Comparison of ENCODE assay signal across 8 cellular contexts in the genomic region with DNA sequence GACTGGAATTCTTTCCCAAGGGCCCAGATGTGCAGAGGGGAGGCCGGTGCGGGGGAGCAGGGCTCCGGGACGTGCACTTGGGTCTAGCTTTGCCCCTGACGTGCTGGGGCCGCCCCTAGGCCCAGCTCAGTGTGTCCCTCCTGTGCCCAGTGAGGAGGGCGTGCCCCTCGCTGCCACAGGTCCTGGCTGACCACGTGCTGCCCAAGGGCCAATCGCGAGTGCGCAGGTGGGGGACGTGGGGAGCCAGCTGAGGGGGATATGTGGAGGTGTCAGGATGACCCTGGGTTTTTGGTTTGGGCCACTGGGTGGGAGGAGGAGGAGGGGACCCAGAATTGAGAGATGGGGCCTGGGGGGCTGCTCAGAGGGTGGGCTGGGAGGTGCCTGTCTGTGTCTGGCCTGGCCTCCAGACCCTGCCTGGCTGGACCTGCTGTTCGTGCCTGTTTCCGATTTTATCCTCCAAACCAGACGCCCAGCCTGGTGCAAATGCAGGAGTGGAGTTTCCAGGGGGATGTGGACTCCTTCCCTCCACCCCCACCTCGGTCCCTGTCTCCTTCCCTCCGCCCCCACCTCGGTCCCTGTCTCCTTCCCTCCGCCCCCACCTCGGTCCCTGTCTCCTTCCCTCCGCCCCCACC. TPM values are rescaled to one million over a fixed set of nuclear protein-coding genes. Genes with fewer than 3 reads are reported as not detected.
DNase-seq lines count a peak whose midpoint lies in the region; ATAC-seq and TF ChIP-seq lines count a peak whose summit lies in the region.

No MANE protein-coding gene starts in this region.

- WGBS in prostate gland, result under 1% methylated on average over 22 of the region's 22 CpGs

- no peaks in the 10 kb centered on the region for H3K36me3 ChIP-seq in prostate gland

- H3K27ac ChIP-seq in prostate gland, result no peak overlapping the region

- H3K4me1 Mint-ChIP-seq in T-helper 2 cell treated with Interferon-gamma antibody and Interleukin-4, amounts not matched to agents 5 μg/mL and 100 μg/mL, for 36 hours (ENCODE audit: low read depth), result no peaks in the 10 kb centered on the region

- ATAC-seq in Right ventricle myocardium inferior, result peak; percentile 91

- H3K4me1 ChIP-seq in prostate gland (replicated peaks), result peaks cover 9% of the 10 kb centered on the region

- intact Hi-C loops in Right ventricle myocardium inferior (cut with DNase I), result no loop called here
- intact Hi-C loops in prostate gland (cut with DNase I), result no loop called here

- no peaks in the 10 kb centered on the region for H3K9me3 Mint-ChIP-seq in T-helper 2 cell treated with Interferon-gamma antibody and Interleukin-4, amounts not matched to agents 5 μg/mL and 100 μg/mL, for 36 hours

- TF ChIP-seq POLR2A in prostate gland (IDR thresholded peaks at IDR 0.05), result no peak

- no peaks in the 10 kb centered on the region for H3K27me3 Mint-ChIP-seq in T-helper 2 cell treated with Interferon-gamma antibody and Interleukin-4, amounts not matched to agents 5 μg/mL and 100 μg/mL, for 36 hours (ENCODE audit: low read depth)

- H3K36me3 Mint-ChIP-seq in T-helper 2 cell treated with Interferon-gamma antibody and Interleukin-4, amounts not matched to agents 5 μg/mL and 100 μg/mL, for 36 hours (ENCODE audit: low read depth), result no peaks in the 10 kb centered on the region

- H3K4me3 Mint-ChIP-seq in T-helper 2 cell treated with Interferon-gamma antibody and Interleukin-4, amounts not matched to agents 5 μg/mL and 100 μg/mL, for 36 hours, result no peak overlapping the region

- H3K9me3 ChIP-seq in prostate gland, result no peaks in the 10 kb centered on the region

- no peaks in the 10 kb centered on the region for H3K27me3 ChIP-seq in prostate gland (replicated peaks; ENCODE audit: insufficient read depth)

- DNase-seq in NCI-H146 (lab: John Stamatoyannopoulos, UW) (peak; percentile 40), NCI-H146 treated with DMSO at 0.1 percent for 48 hours (lab: John Stamatoyannopoulos, UW; ENCODE audit: unreplicated experiment) (no peak), M059J (ENCODE audit: low read depth) (peak; percentile 82), Right ventricle myocardium inferior (ENCODE audit: missing footprints) (peak; percentile 79), prostate gland (ENCODE audit: low spot score) (no peak)
- peak; percentile 66 for DNase-seq in activated CD8-positive, alpha-beta memory T cell treated with anti-CD3 and anti-CD28 coated beads, Interleukin-2, amount 50 U/mL, for 48 hours
- DNase-seq in central memory CD4-positive, alpha-beta T cell, result no peak
- no peak for DNase-seq in T-helper 2 cell treated with Interferon-gamma antibody and Interleukin-4, amounts not matched to agents 5 μg/mL and 100 μg/mL, for 36 hours (ENCODE audit: low spot score)

- H3K27ac Mint-ChIP-seq in T-helper 2 cell treated with Interferon-gamma antibody and Interleukin-4, amounts not matched to agents 5 μg/mL and 100 μg/mL, for 36 hours, result no peak overlapping the region

- peak overlapping the region; percentile 8 to 26 for H3K4me3 ChIP-seq in prostate gland

- no peak for TF ChIP-seq CTCF in prostate gland (IDR thresholded peaks at IDR 0.05)

RNA-seq across cellular contexts. Expression of gene RNF223, which starts 6.1 kb away (rescaled TPM):
- total RNA-seq in M059J (2014; rRNA removed; shearing (Covaris generic)), result not detected in 2 replicates
- total RNA-seq in Right ventricle myocardium inferior (not detected), prostate gland (1 to 10 TPM; 1.4 to 1.8 TPM)

RNA-seq across cellular contexts. Expression of gene C1orf159, which starts 35.7 kb away (rescaled TPM):
- 17.4 and 17.5 TPM in 2 replicates for total RNA-seq in M059J (2014; rRNA removed; shearing (Covaris generic))
- total RNA-seq in Right ventricle myocardium inferior, result 2.9 TPM
- total RNA-seq in prostate gland, result 10 to 100 TPM; 20.0 to 26.4 TPM

Comparison
In these comparisons a context has a peak if more than half of its experiments do, and no peak if none do; other contexts are left out.
1. DNase-seq: peak in NCI-H146 (single experiment), M059J (single experiment), activated CD8-positive, alpha-beta memory T cell treated with anti-CD3 and anti-CD28 coated beads, Interleukin-2, amount 50 U/mL, for 48 hours (single experiment) and Right ventricle myocardium inferior (single experiment); none in NCI-H146 treated with DMSO at 0.1 percent for 48 hours (single experiment), prostate gland (single experiment), central memory CD4-positive, alpha-beta T cell (single experiment) and T-helper 2 cell treated with Interferon-gamma antibody and Interleukin-4, amounts not matched to agents 5 μg/mL and 100 μg/mL, for 36 hours (single experiment).